ENCODE assay signal across 29 cellular contexts in the genomic region with DNA sequence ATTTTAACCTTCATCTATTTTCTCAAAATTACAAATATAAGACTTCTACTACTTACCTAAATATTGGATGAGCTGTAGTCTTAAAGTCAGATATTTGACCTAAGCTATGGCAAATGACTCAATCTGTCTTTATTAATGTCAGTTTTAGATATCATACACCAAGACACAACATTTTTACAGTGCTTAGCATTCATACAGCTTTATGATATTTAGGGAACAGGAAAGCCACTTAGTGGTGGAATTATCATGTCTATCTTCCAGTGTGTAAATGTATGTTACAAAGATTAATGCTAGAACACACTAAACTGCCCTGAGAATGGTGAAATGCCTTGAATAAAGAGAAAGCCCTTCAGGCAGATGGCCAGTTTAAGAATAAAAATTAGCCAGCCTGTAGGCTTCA.
"Had no signal": no experiment of that assay in that cellular context is flagged by ENCODE, and none has a peak within 500 bp of the region (broad histone marks: within the 10 kb centered on the region; RNA-seq: fewer than 3 reads in every experiment).

No MANE protein-coding gene starts in this region.

- H3K27me3 ChIP-seq: adrenal gland, body of pancreas had no signal

- DNase-seq: activated CD4-positive, alpha-beta memory T cell treated with anti-CD3 and anti-CD28 coated beads for 36 hours; activated CD4-positive, alpha-beta T cell treated with anti-CD3 and anti-CD28 coated beads for 36 hours; activated CD4-positive, alpha-beta T cell treated with anti-CD3 and anti-CD28 coated beads, Interleukin-2, amount 10 ng/mL, durations not matched to agents 24 days and 14 days; activated CD4-positive, CD25-positive, alpha-beta regulatory T cell; activated CD4-positive, CD25-positive, alpha-beta regulatory T cell treated with anti-CD3 and anti-CD28 coated beads, Interleukin-2, amount 50 U/mL, for 72 hours; activated CD8-positive, alpha-beta memory T cell treated with anti-CD3 and anti-CD28 coated beads, Interleukin-2, amount 10 ng/mL, durations not matched to agents 7 days and 5 days; activated CD8-positive, alpha-beta memory T cell treated with anti-CD3 and anti-CD28 coated beads, Interleukin-2, amount 50 U/mL, for 4 hours; activated CD8-positive, alpha-beta T cell treated with anti-CD3 and anti-CD28 coated beads, Interleukin-2, amount 10 ng/mL, durations not matched to agents 7 days and 5 days; activated effector memory CD4-positive, alpha-beta T cell treated with anti-CD3 and anti-CD28 coated beads, Interleukin-2, amount 50 U/mL, for 16 hours; activated naive CD4-positive, alpha-beta T cell treated with anti-CD3 and anti-CD28 coated beads for 36 hours; activated naive CD8-positive, alpha-beta T cell treated with anti-CD3 and anti-CD28 coated beads for 36 hours; activated naive CD8-positive, alpha-beta T cell treated with anti-CD3 and anti-CD28 coated beads, Interleukin-2, amount 50 U/mL, for 24 hours; activated T-cell treated with anti-CD3 and anti-CD28 coated beads, Interleukin-2, amount 50 U/mL, for 1 hour; activated T-cell treated with anti-CD3 and anti-CD28 coated beads, Interleukin-2, amount 50 U/mL, for 48 hours; adrenal gland; amygdala; aorta; body of pancreas; caudate nucleus; cortex of kidney; dermis blood vessel endothelial cell; effector CD4-positive, alpha-beta T cell; foreskin fibroblast; head of caudate nucleus; T-helper 2 cell had no signal

- H3K4me1 Mint-ChIP-seq: activated CD4-positive, alpha-beta T cell treated with anti-CD3 and anti-CD28 coated beads for 36 hours; activated CD4-positive, alpha-beta T cell treated with anti-CD3 and anti-CD28 coated beads, Interleukin-2, amount 10 ng/mL, durations not matched to agents 24 days and 14 days; activated CD8-positive, alpha-beta memory T cell treated with anti-CD3 and anti-CD28 coated beads, Interleukin-2, amount 10 ng/mL, durations not matched to agents 7 days and 5 days; activated naive CD4-positive, alpha-beta T cell treated with anti-CD3 and anti-CD28 coated beads, Interleukin-2, amount 50 U/mL, for 24 hours; activated naive CD8-positive, alpha-beta T cell treated with anti-CD3 and anti-CD28 coated beads for 36 hours; activated naive CD8-positive, alpha-beta T cell treated with anti-CD3 and anti-CD28 coated beads, Interleukin-2, amount 50 U/mL, for 24 hours had no signal

- H3K4me1 ChIP-seq: adrenal gland had no signal

- H3K36me3 ChIP-seq: adrenal gland had no signal

- H3K27ac ChIP-seq: adrenal gland, body of pancreas had no signal

- H3K4me3 ChIP-seq: adrenal gland, body of pancreas had no signal

- H3K9me3 Mint-ChIP-seq: activated CD4-positive, alpha-beta memory T cell treated with anti-CD3 and anti-CD28 coated beads for 36 hours; activated CD4-positive, alpha-beta T cell treated with anti-CD3 and anti-CD28 coated beads, Interleukin-2, amount 10 ng/mL, durations not matched to agents 24 days and 14 days; activated naive CD4-positive, alpha-beta T cell treated with anti-CD3 and anti-CD28 coated beads for 36 hours; activated naive CD8-positive, alpha-beta T cell treated with anti-CD3 and anti-CD28 coated beads for 36 hours; activated T-helper 1 cell treated with anti-CD3 and anti-CD28 coated beads, Interleukin-12 subunit alpha, Interleukin-12 subunit beta, Interleukin-2, Interleukin-4 antibody, amounts not matched to agents 30 ng/mL and 10 ng/mL and 1 ng/mL, durations not matched to agents 14 hours and 24 hours and 36 hours; activated T-helper 2 cell treated with anti-CD3 and anti-CD28 coated beads, Interferon-gamma antibody, Interleukin-2, Interleukin-4, amounts not matched to agents 10 μg/mL and 5 μg/mL and 100 μg/mL, durations not matched to agents 14 hours and 24 hours and 36 hours had no signal

- H3K9me3 ChIP-seq: adrenal gland, body of pancreas had no signal

- H3K27ac Mint-ChIP-seq: activated CD4-positive, alpha-beta memory T cell treated with anti-CD3 and anti-CD28 coated beads for 36 hours; activated CD4-positive, alpha-beta T cell treated with anti-CD3 and anti-CD28 coated beads for 36 hours; activated CD4-positive, alpha-beta T cell treated with anti-CD3 and anti-CD28 coated beads, Interleukin-2, amount 10 ng/mL, durations not matched to agents 24 days and 14 days; activated CD8-positive, alpha-beta memory T cell treated with anti-CD3 and anti-CD28 coated beads, Interleukin-2, amount 10 ng/mL, durations not matched to agents 7 days and 5 days; activated CD8-positive, alpha-beta T cell treated with anti-CD3 and anti-CD28 coated beads, Interleukin-2, amount 10 ng/mL, durations not matched to agents 7 days and 5 days; activated naive CD4-positive, alpha-beta T cell treated with anti-CD3 and anti-CD28 coated beads for 36 hours; activated naive CD4-positive, alpha-beta T cell treated with anti-CD3 and anti-CD28 coated beads, Interleukin-2, amount 50 U/mL, for 24 hours; activated naive CD8-positive, alpha-beta T cell treated with anti-CD3 and anti-CD28 coated beads for 36 hours; activated naive CD8-positive, alpha-beta T cell treated with anti-CD3 and anti-CD28 coated beads, Interleukin-2, amount 50 U/mL, for 24 hours; activated T-helper 1 cell treated with anti-CD3 and anti-CD28 coated beads, Interleukin-12 subunit alpha, Interleukin-12 subunit beta, Interleukin-2, Interleukin-4 antibody, amounts not matched to agents 30 ng/mL and 10 ng/mL and 1 ng/mL, durations not matched to agents 14 hours and 24 hours and 36 hours; activated T-helper 2 cell treated with anti-CD3 and anti-CD28 coated beads, Interferon-gamma antibody, Interleukin-2, Interleukin-4, amounts not matched to agents 10 μg/mL and 5 μg/mL and 100 μg/mL, durations not matched to agents 14 hours and 24 hours and 36 hours had no signal

- ATAC-seq: activated CD4-positive, alpha-beta T cell treated with anti-CD3 and anti-CD28 coated beads for 36 hours; activated CD8-positive, alpha-beta memory T cell treated with anti-CD3 and anti-CD28 coated beads, Interleukin-2, amount 10 ng/mL, durations not matched to agents 7 days and 5 days; activated CD8-positive, alpha-beta T cell treated with anti-CD3 and anti-CD28 coated beads, Interleukin-2, amount 10 ng/mL, durations not matched to agents 7 days and 5 days; activated naive CD8-positive, alpha-beta T cell treated with anti-CD3 and anti-CD28 coated beads, Interleukin-2, amount 50 U/mL, for 24 hours; body of pancreas; esophagus mucosa had no signal

- H3K27me3 Mint-ChIP-seq: activated CD4-positive, alpha-beta memory T cell treated with anti-CD3 and anti-CD28 coated beads for 36 hours; activated CD4-positive, alpha-beta T cell treated with anti-CD3 and anti-CD28 coated beads, Interleukin-2, amount 10 ng/mL, durations not matched to agents 24 days and 14 days; activated CD8-positive, alpha-beta memory T cell treated with anti-CD3 and anti-CD28 coated beads, Interleukin-2, amount 10 ng/mL, durations not matched to agents 7 days and 5 days; activated naive CD8-positive, alpha-beta T cell treated with anti-CD3 and anti-CD28 coated beads, Interleukin-2, amount 50 U/mL, for 24 hours had no signal

- H3K4me3 Mint-ChIP-seq: activated CD4-positive, alpha-beta memory T cell treated with anti-CD3 and anti-CD28 coated beads for 36 hours; activated CD4-positive, alpha-beta T cell treated with anti-CD3 and anti-CD28 coated beads for 36 hours; activated CD4-positive, alpha-beta T cell treated with anti-CD3 and anti-CD28 coated beads, Interleukin-2, amount 10 ng/mL, durations not matched to agents 24 days and 14 days; activated CD8-positive, alpha-beta memory T cell treated with anti-CD3 and anti-CD28 coated beads, Interleukin-2, amount 10 ng/mL, durations not matched to agents 7 days and 5 days; activated CD8-positive, alpha-beta T cell treated with anti-CD3 and anti-CD28 coated beads, Interleukin-2, amount 10 ng/mL, durations not matched to agents 7 days and 5 days; activated naive CD4-positive, alpha-beta T cell treated with anti-CD3 and anti-CD28 coated beads for 36 hours; activated naive CD4-positive, alpha-beta T cell treated with anti-CD3 and anti-CD28 coated beads, Interleukin-2, amount 50 U/mL, for 24 hours; activated naive CD8-positive, alpha-beta T cell treated with anti-CD3 and anti-CD28 coated beads for 36 hours; activated naive CD8-positive, alpha-beta T cell treated with anti-CD3 and anti-CD28 coated beads, Interleukin-2, amount 50 U/mL, for 24 hours; activated T-helper 1 cell treated with anti-CD3 and anti-CD28 coated beads, Interleukin-12 subunit alpha, Interleukin-12 subunit beta, Interleukin-2, Interleukin-4 antibody, amounts not matched to agents 30 ng/mL and 10 ng/mL and 1 ng/mL, durations not matched to agents 14 hours and 24 hours and 36 hours had no signal

- H3K36me3 Mint-ChIP-seq: activated CD4-positive, alpha-beta memory T cell treated with anti-CD3 and anti-CD28 coated beads for 36 hours; activated CD8-positive, alpha-beta memory T cell treated with anti-CD3 and anti-CD28 coated beads, Interleukin-2, amount 10 ng/mL, durations not matched to agents 7 days and 5 days; activated naive CD4-positive, alpha-beta T cell treated with anti-CD3 and anti-CD28 coated beads, Interleukin-2, amount 50 U/mL, for 24 hours; activated naive CD8-positive, alpha-beta T cell treated with anti-CD3 and anti-CD28 coated beads for 36 hours had no signal
